1 cellular context compared by ENCODE assay signal in the genomic region with DNA sequence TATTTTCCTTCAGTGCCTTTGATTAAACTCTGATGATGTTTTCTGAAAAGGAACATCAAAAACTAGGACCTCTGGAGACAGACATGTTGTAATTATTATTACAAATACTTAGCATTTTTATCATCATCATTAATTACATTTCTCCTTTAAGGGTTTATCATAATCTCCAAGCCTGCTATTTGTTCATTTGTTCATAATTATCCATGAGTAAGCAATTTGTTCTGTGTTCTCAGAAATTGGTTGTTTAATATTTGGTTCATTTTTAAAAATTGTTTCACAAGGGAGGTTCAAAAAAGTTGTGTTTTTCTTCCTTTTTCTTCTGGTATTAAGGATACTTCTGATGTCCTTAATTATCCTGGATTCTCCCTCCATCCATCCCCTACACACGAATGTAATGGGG.
TF ChIP-seq lines count a peak whose summit lies in the region.

No MANE protein-coding gene starts in this region.

TF ChIP-seq in A549, 52 proteins besides CTCF, POLR2A, EP300 and RAD21:
- TF ChIP-seq MAZ (IDR thresholded peaks at IDR 0.05; ENCODE audit: borderline replicate concordance, low read depth, low read length) (no peak), MAFK (IDR thresholded peaks at IDR 0.05; ENCODE audit: partially characterized antibody) (peak; percentile 78)
